Comparison of ENCODE assay signal across 1 cellular context in genomic region chr2:170885130-170885791, GRCh38.
TF ChIP-seq lines count a peak whose summit lies in the region.

No MANE protein-coding gene starts in this region.

TF ChIP-seq in A549, 52 proteins besides CTCF, POLR2A, EP300 and RAD21 (continued from another document):
- TF ChIP-seq ATOH8 (CRISPR knock-in tag; IDR thresholded peaks at IDR 0.05; ENCODE audit: low read depth) (no peak), CEBPB (IDR thresholded peaks at IDR 0.05) (no peak), KDM5A (IDR thresholded peaks at IDR 0.05) (no peak), RFX5 (IDR thresholded peaks at IDR 0.05) (no peak), SMC3 (IDR thresholded peaks at IDR 0.05) (no peak), MYC (IDR thresholded peaks at IDR 0.05; ENCODE audit: borderline replicate concordance, low read length) (no peak), GATA3 (IDR thresholded peaks at IDR 0.05; ENCODE audit: borderline replicate concordance) (no peak), ESRRA (IDR thresholded peaks at IDR 0.05; ENCODE audit: borderline replicate concordance, low read length) (no peak), PBX3 (IDR thresholded peaks at IDR 0.05) (no peak), JUNB (IDR thresholded peaks at IDR 0.05) (no peak), SREBF2 (IDR thresholded peaks at IDR 0.05) (no peak), RCOR1 (IDR thresholded peaks at IDR 0.05; ENCODE audit: low read depth, low read length) (no peak)
